8 cellular contexts compared by ENCODE assay signal in genomic region chr19:10544242-10544752, GRCh38. TPM values are rescaled to one million over a fixed set of nuclear protein-coding genes. Genes with fewer than 3 reads are reported as not detected.
DNase-seq lines count a peak whose midpoint lies in the region; ATAC-seq and TF ChIP-seq lines count a peak whose summit lies in the region.

No MANE protein-coding gene starts in this region.

- H3K27ac ChIP-seq in angular gyrus (ENCODE audit: low read depth, low read length), result peak overlapping the region; percentile 89

- no peak for TF ChIP-seq EP300 in Ishikawa (IDR thresholded peaks at IDR 0.05; ENCODE audit: borderline replicate concordance)

- H3K27ac Mint-ChIP-seq in immature natural killer cell, result peak overlapping the region; percentile 90 to 97 (median 90)

- peak overlapping the region; percentile 89 to 93 (median 92) for H3K4me3 Mint-ChIP-seq in immature natural killer cell

- peaks cover 19 to 30% of the 10 kb centered on the region in 2 donors for H3K4me1 Mint-ChIP-seq in immature natural killer cell

- peaks cover 2 to 11% (median 5%) of the 10 kb centered on the region in 3 donors for H3K27me3 Mint-ChIP-seq in immature natural killer cell (ENCODE audit: low read depth in 3 of 3)

- H3K36me3 Mint-ChIP-seq in immature natural killer cell, result peaks cover 0 to 6% (median 0%) of the 10 kb centered on the region in 3 donors

- no peak for ATAC-seq in stimulated activated naive CD8-positive, alpha-beta T cell treated with anti-CD3 and anti-CD28 coated beads, Interleukin-15, Interleukin-2, amounts not matched to agents 100 U/mL and 50 U/mL, for 24 hours
- ATAC-seq in HG02885 (IDR thresholded peaks at IDR 0.05; ENCODE audit: poor library complexity, unreplicated experiment), result no peak

- no peaks in the 10 kb centered on the region for H3K9me3 Mint-ChIP-seq in immature natural killer cell

- DNase-seq in NCI-H146 (lab: John Stamatoyannopoulos, UW) (peak; percentile 39), NCI-H146 treated with DMSO at 0.1 percent for 48 hours (lab: John Stamatoyannopoulos, UW; ENCODE audit: unreplicated experiment) (no peak), immature natural killer cell (peak in 1 of 3 donors; percentile 33), NCI-H1048 (lab: John Stamatoyannopoulos, UW) (no peak)
- DNase-seq in stimulated activated naive CD8-positive, alpha-beta T cell treated with anti-CD3 and anti-CD28 coated beads, Interleukin-15, Interleukin-2, amounts not matched to agents 100 U/mL and 50 U/mL, for 24 hours, result peak; percentile 45

- no peak for TF ChIP-seq RAD21 in Ishikawa (IDR thresholded peaks at IDR 0.05; ENCODE audit: low read depth)

TF ChIP-seq in Ishikawa, 13 proteins besides CTCF, POLR2A, EP300 and RAD21:
- TF ChIP-seq ZBTB7A (IDR thresholded peaks at IDR 0.05; ENCODE audit: low read depth), result peak; percentile 77
- TF ChIP-seq CREB1 (IDR thresholded peaks at IDR 0.05; ENCODE audit: low read depth), result no peak

RNA-seq across cellular contexts. Expression of gene ATG4D, which starts 0.6 kb away (rescaled TPM):
- polyA plus RNA-seq in immature natural killer cell, result 10 to 100 TPM; 13.9 to 42.1 (median 16.1) TPM

RNA-seq across cellular contexts. Expression of gene KRI1, which starts 21.5 kb away (rescaled TPM):
- 10 to 100 TPM in 2 of 3 donors, 1 to 10 TPM in 1; 5.7 to 44.4 (median 10.1) TPM for polyA plus RNA-seq in immature natural killer cell

RNA-seq across cellular contexts. Expression of gene CDKN2D, which starts 24.5 kb away (rescaled TPM):
- polyA plus RNA-seq in immature natural killer cell, result 100 to 1,000 TPM; 253 to 474 (median 308) TPM

RNA-seq across cellular contexts. Expression of gene S1PR5, which starts 27.1 kb away (rescaled TPM):
- 100 to 1,000 TPM; 383 to 659 (median 399) TPM for polyA plus RNA-seq in immature natural killer cell

RNA-seq across cellular contexts. Expression of gene KEAP1, which starts 41.1 kb away (rescaled TPM):
- polyA plus RNA-seq in immature natural killer cell, result 10 to 100 TPM; 49.2 to 86.9 (median 71.6) TPM

Comparison
In these comparisons a context has a peak if more than half of its experiments do, and no peak if none do; other contexts are left out.
1. DNase-seq: peak in NCI-H146 (single experiment) and stimulated activated naive CD8-positive, alpha-beta T cell treated with anti-CD3 and anti-CD28 coated beads, Interleukin-15, Interleukin-2, amounts not matched to agents 100 U/mL and 50 U/mL, for 24 hours (single experiment); none in NCI-H146 treated with DMSO at 0.1 percent for 48 hours (single experiment) and NCI-H1048 (single experiment).